ENCODE assay signal across 9 cellular contexts in the genomic region with DNA sequence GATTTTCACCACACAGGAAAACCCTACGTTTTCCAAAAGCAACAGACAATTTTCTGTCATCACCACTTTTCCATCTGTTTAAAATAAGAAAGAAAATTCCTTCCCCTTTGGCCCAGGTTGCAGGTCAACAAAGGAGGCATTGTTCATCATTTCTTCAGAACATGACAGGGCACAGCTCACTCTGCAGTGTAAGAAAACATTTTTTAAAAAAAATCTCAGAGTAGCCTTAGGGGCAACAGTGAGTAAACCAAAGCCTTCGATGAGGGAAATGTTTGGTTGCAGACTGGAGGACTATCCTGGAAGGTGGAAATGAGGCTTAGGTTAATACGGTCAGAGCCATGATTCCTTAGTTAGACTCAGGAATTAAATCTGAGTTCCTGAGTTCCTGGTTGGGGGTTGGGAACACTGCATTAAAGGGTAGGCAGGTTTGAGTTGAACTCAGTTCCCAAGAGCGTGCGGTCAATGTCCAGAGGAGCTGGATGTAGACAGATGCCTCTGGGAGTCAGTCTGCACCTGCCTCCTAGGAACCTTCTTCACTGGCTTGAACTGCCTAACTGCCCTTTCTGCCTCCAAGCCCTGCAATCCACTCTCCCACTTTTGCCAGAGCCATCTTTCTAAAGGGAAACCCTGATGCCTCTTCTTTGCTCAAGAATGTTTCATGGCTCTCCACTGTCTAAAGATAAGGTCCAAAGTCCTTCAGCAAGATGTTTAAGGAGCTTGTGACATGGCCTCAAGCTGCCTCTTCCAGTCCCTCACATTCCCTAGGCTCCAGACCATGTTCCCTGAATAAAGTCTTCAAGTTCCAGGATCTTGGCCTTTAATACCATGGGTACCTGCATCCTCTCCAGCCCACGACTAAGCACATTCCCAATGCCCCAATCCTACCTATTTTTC. TPM values are rescaled to one million over a fixed set of nuclear protein-coding genes. Genes with fewer than 3 reads are reported as not detected.
DNase-seq lines count a peak whose midpoint lies in the region; ATAC-seq, FAIRE-seq and TF ChIP-seq lines count a peak whose summit lies in the region.
"Had no signal": no experiment of that assay in that cellular context is flagged by ENCODE, and none has a peak within 500 bp of the region (broad histone marks: within the 10 kb centered on the region; RNA-seq: fewer than 3 reads in every experiment).

No MANE protein-coding gene starts in this region.

- H2AFZ ChIP-seq in ACC112 (ENCODE audit: low read length, unreplicated experiment) (no peak overlapping the region), astrocyte (ENCODE audit: low read depth, low read length) (no peak overlapping the region)

- no peaks in the 10 kb centered on the region for H3K9me3 Mint-ChIP-seq in astrocyte (ENCODE audit: unreplicated experiment)

- POLR2A ChIA-PET in HEK293 (lab: Yijun Ruan, JAX), result no interaction called here

- H4K20me1 ChIP-seq in astrocyte (ENCODE audit: insufficient read depth, low read length), result peaks cover 11% of the 10 kb centered on the region

- H3K27ac ChIP-seq in ACC112 (ENCODE audit: low read depth, low read length) (peak overlapping the region; percentile 55; the same call in 1 of the 2 replicates), HEK293 (ENCODE audit: extremely low read depth, low read depth, low read length) (peak overlapping the region; percentile 98; the same call in 1 of the 2 replicates), astrocyte (ENCODE audit: low read depth, low read length) (peak overlapping the region; percentile 59), right lobe of liver (peak overlapping the region in 2 of 3 donors; percentile 77 to 93)

- no peaks in the 10 kb centered on the region for H3K79me2 ChIP-seq in ACC112 (ENCODE audit: control insufficient read depth, insufficient read depth, low read length, unreplicated experiment)
- peaks cover 15% of the 10 kb centered on the region for H3K79me2 ChIP-seq in astrocyte (ENCODE audit: insufficient read depth, low read length)

- peak overlapping the region; percentile 80 for H3K9ac ChIP-seq in astrocyte (ENCODE audit: low read length)

- H3K9me3 ChIP-seq in HEK293 (ENCODE audit: control insufficient read depth, insufficient read depth, low read depth, low read length) (no peaks in the 10 kb centered on the region), astrocyte (ENCODE audit: insufficient read depth, low read depth, low read length) (no peaks in the 10 kb centered on the region), right lobe of liver (no peaks in the 10 kb centered on the region)

- peak overlapping the region; percentile 82 for H3K4me2 ChIP-seq in astrocyte (ENCODE audit: low read length)

- H3K4me1 ChIP-seq in ACC112 (ENCODE audit: control insufficient read depth, insufficient read depth, low read length, unreplicated experiment) (peaks cover 7% of the 10 kb centered on the region), HEK293 (ENCODE audit: control insufficient read depth, insufficient read depth, low read length) (peaks cover 12% of the 10 kb centered on the region), astrocyte (ENCODE audit: insufficient read depth, low read length) (peaks cover 48% of the 10 kb centered on the region), right lobe of liver (peaks cover 0 to 39% (median 12%) of the 10 kb centered on the region in 4 donors)

- TF ChIP-seq CTCF in HEK293 (tag by site-specific recombination; IDR thresholded peaks at IDR 0.05) (no peak), astrocyte (IDR thresholded peaks at IDR 0.05; ENCODE audit: insufficient read depth, low read depth, low read length) (no peak), right lobe of liver (IDR thresholded peaks at IDR 0.05) (no peak)

- H3K27me3 ChIP-seq in ACC112 (ENCODE audit: insufficient read depth, low read length), result peaks cover 3% of the 10 kb centered on the region; the same call in 1 of the 2 replicates
- peaks cover 34% of the 10 kb centered on the region for H3K27me3 ChIP-seq in astrocyte (ENCODE audit: insufficient read depth, low read length)
- H3K27me3 ChIP-seq in right lobe of liver, result no peaks in the 10 kb centered on the region

- peak overlapping the region; percentile 7 for H3K4me3 Mint-ChIP-seq in astrocyte (ENCODE audit: unreplicated experiment)

- peaks cover 45% of the 10 kb centered on the region for H3K27me3 Mint-ChIP-seq in astrocyte (ENCODE audit: low read depth, unreplicated experiment)

- no peak for FAIRE-seq in astrocyte (lab: Jason Lieb, UNC)

- intact Hi-C loops in right lobe of liver (cut with DNase I), result loop anchor here (5.0 to 10.0 kb wide), 3 partner anchors 45 to 348 kb away; no protein-coding TSS in a partner anchor

- WGBS in right lobe of liver (ENCODE audit: insufficient coverage, low coverage, low lambda C conversion rate, missing lambda C conversion rate), result 78% methylated on average over 6 of the region's 6 CpGs

- H3K4me3 ChIP-seq in ACC112 (ENCODE audit: low read depth, low read length) (peak overlapping the region; percentile 56), HEK293 (ENCODE audit: low read depth, low read length) (no peak overlapping the region), astrocyte (ENCODE audit: insufficient read depth, low read depth, low read length) (no peak overlapping the region), right lobe of liver (no peak overlapping the region)

- TF ChIP-seq POLR2A in right lobe of liver (IDR thresholded peaks at IDR 0.05), result no peak

- DNase-seq in astrocyte (ENCODE audit: low read depth), result no peak
- no peak for DNase-seq in right lobe of liver
- no peak for DNase-seq in NCI-H1930 (lab: John Stamatoyannopoulos, UW)
- DNase-seq: COR-L47 had no signal

- no peaks in the 10 kb centered on the region for H3K36me3 ChIP-seq in ACC112 (ENCODE audit: insufficient read depth, low read length)
- H3K36me3 ChIP-seq in HEK293 (ENCODE audit: control insufficient read depth in 2 of 2, insufficient read depth in 1 of 2, low read length in 2 of 2), result peaks cover 0 to 12% of the 10 kb centered on the region in 2 experiments; a peak in 2 of 3 replicates
- H3K36me3 ChIP-seq in astrocyte (ENCODE audit: insufficient read depth, low read length), result no peaks in the 10 kb centered on the region
- no peaks in the 10 kb centered on the region for H3K36me3 ChIP-seq in right lobe of liver

- H3K36me3 Mint-ChIP-seq in astrocyte (ENCODE audit: low read depth, unreplicated experiment), result peaks cover 4% of the 10 kb centered on the region

- CTCF ChIA-PET in HEK293 (lab: Yijun Ruan, JAX), result interaction anchor here (0.7 to 5.1 kb wide), 2 partner anchors 184 to 456 kb away, joined by 3 to 21 read pairs; no protein-coding TSS in a partner anchor

- peaks cover 30% of the 10 kb centered on the region for H3K4me1 Mint-ChIP-seq in astrocyte (ENCODE audit: low read depth, unreplicated experiment)

- peak overlapping the region; percentile 98 for H3K27ac Mint-ChIP-seq in astrocyte (ENCODE audit: unreplicated experiment)

- no peak for ATAC-seq in right lobe of liver
- ATAC-seq in GM21529 (IDR thresholded peaks at IDR 0.05; ENCODE audit: unreplicated experiment), result no peak
- ATAC-seq in HG02588 (IDR thresholded peaks at IDR 0.05; ENCODE audit: unreplicated experiment), result no peak
- no peak for ATAC-seq in HG02884 (IDR thresholded peaks at IDR 0.05; ENCODE audit: unreplicated experiment)

TF ChIP-seq in HEK293, 187 proteins besides CTCF, POLR2A, EP300 and RAD21:
- TF ChIP-seq PRDM1 (tag by site-specific recombination; IDR thresholded peaks at IDR 0.05), result 0 out of 2 replicates have a peak, but pooled peaks have one; percentile 14
- TF ChIP-seq IKZF3 (tag by site-specific recombination; IDR thresholded peaks at IDR 0.05), result 0 out of 2 replicates have a peak, but pooled peaks have one; percentile 33
- no peak for TF ChIP-seq ZFP69B (tag by site-specific recombination; IDR thresholded peaks at IDR 0.05)
- TF ChIP-seq ZBTB48 (tag by site-specific recombination; IDR thresholded peaks at IDR 0.05), result peak; percentile 39; the same call in 1 of the 2 replicates
- 0 out of 2 replicates have a peak, but pooled peaks have one; percentile 45 for TF ChIP-seq ZNF600 (tag by site-specific recombination; IDR thresholded peaks at IDR 0.05)

RNA-seq across cellular contexts. Expression of gene HES1, which starts 3.2 kb away (rescaled TPM):
- total RNA-seq in astrocyte, result 44.6 and 46.5 TPM in 2 replicates
- 10 to 100 TPM; 12.9 to 40.3 (median 23.4) TPM for total RNA-seq in right lobe of liver
